ENCODE assay signal across 1 cellular context in the genomic region with DNA sequence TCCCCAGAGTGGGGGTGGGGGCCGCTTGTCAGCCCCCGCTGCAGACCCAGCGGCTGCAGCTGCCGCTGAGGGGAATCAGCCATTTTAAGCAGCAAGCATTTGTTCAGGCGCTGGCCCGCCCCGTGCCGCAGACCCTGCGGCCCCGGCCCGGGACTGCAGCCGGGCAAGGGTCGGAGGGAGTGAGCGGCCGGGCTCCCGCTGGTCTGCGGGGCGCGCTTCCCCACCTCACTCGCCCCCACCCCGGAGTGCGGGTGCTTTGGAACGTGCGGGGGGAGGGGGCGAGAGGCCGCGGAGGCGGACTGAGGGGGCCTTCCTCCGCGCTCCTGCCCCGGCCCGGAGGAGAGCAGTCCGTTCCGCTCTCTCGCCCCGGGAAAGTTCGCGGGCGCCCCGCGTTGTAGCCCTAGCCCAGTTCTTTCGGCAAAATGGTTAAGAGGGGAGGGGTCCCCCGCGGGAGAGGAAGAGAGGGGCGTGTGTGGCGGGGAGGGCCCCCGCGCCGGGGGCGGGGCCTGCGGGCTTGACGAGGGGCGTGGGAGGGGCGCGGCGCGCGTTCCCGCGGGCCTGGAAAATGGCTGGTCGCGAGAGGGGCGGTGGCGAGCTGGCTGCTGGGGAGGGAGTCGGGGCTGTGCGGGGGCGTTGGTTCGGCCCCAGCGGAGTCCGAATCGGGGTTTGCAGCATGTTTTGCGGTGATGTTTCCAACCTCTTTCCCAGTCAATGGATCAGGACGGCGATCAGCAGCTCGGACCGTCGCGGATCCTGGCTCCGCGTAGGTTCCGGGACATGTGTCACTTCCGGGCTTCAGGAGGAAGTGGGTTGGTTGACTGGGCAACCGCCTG.
TF ChIP-seq lines count a peak whose summit lies in the region.

No MANE protein-coding gene starts in this region.

TF ChIP-seq in H1, 55 proteins besides CTCF, POLR2A, EP300 and RAD21:
- TF ChIP-seq BACH1 (IDR thresholded peaks at IDR 0.05; ENCODE audit: low read length) = peak; percentile 42; the same call in 1 of the 2 replicates
- no peak for TF ChIP-seq TCF12 (IDR thresholded peaks at IDR 0.05; ENCODE audit: low read depth, low read length)
- no peak for TF ChIP-seq TEAD4 (IDR thresholded peaks at IDR 0.05; ENCODE audit: low read depth, low read length)
- TF ChIP-seq, protein P1, sequence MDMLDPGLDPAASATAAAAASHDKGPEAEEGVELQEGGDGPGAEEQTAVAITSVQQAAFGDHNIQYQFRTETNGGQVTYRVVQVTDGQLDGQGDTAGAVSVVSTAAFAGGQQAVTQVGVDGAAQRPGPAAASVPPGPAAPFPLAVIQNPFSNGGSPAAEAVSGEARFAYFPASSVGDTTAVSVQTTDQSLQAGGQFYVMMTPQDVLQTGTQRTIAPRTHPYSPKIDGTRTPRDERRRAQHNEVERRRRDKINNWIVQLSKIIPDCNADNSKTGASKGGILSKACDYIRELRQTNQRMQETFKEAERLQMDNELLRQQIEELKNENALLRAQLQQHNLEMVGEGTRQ (IDR thresholded peaks at IDR 0.05; ENCODE audit: low read length) = no peak
- no peak for TF ChIP-seq RXRA (IDR thresholded peaks at IDR 0.05; ENCODE audit: insufficient read depth, low read depth, low read length)
- no peak for TF ChIP-seq JUN (IDR thresholded peaks at IDR 0.05; ENCODE audit: low read depth, low read length)
- TF ChIP-seq, protein P2, sequence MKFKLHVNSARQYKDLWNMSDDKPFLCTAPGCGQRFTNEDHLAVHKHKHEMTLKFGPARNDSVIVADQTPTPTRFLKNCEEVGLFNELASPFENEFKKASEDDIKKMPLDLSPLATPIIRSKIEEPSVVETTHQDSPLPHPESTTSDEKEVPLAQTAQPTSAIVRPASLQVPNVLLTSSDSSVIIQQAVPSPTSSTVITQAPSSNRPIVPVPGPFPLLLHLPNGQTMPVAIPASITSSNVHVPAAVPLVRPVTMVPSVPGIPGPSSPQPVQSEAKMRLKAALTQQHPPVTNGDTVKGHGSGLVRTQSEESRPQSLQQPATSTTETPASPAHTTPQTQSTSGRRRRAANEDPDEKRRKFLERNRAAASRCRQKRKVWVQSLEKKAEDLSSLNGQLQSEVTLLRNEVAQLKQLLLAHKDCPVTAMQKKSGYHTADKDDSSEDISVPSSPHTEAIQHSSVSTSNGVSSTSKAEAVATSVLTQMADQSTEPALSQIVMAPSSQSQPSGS (IDR thresholded peaks at IDR 0.05; ENCODE audit: low read length) = no peak
- no peak for TF ChIP-seq NANOG (IDR thresholded peaks at IDR 0.05; ENCODE audit: insufficient read depth, low read depth, low read length, poor library complexity, severe bottlenecking)
- no peak for TF ChIP-seq KDM1A (IDR thresholded peaks at IDR 0.05; ENCODE audit: borderline replicate concordance, low read length)
- TF ChIP-seq CHD2 (IDR thresholded peaks at IDR 0.05; ENCODE audit: low read length) = no peak
- TF ChIP-seq SRF (IDR thresholded peaks at IDR 0.05; ENCODE audit: low read depth, low read length) = no peak
- no peak for TF ChIP-seq SIX5 (IDR thresholded peaks at IDR 0.05; ENCODE audit: low read depth, low read length)
- peak; percentile 79 for TF ChIP-seq EGR1 (IDR thresholded peaks at IDR 0.05; ENCODE audit: borderline replicate concordance, low read depth, low read length)
- no peak for TF ChIP-seq JUND (IDR thresholded peaks at IDR 0.05; ENCODE audit: low read length)
- TF ChIP-seq SAP30 (IDR thresholded peaks at IDR 0.05; ENCODE audit: insufficient read depth, insufficient replicate concordance, low read length) = no peak
- no peak for TF ChIP-seq EZH2 (IDR thresholded peaks at IDR 0.05; ENCODE audit: low read depth, low read length, severe bottlenecking)
- no peak for TF ChIP-seq FOSL1 (IDR thresholded peaks at IDR 0.05; ENCODE audit: insufficient read depth, low read depth, low read length)
- TF ChIP-seq PHF8 (conservative IDR thresholded peaks at IDR 0.05; ENCODE audit: low read depth, low read length) = peak; percentile 96
- TF ChIP-seq CTBP2 (IDR thresholded peaks at IDR 0.05; ENCODE audit: borderline replicate concordance, insufficient read depth, insufficient read length, low read length) = peak; percentile 43
- TF ChIP-seq HDAC6 (IDR thresholded peaks at IDR 0.05; ENCODE audit: low read depth, low read length) = no peak
- TF ChIP-seq POU5F1 (IDR thresholded peaks at IDR 0.05; ENCODE audit: low read depth, low read length) = no peak
- TF ChIP-seq TAF1 (IDR thresholded peaks at IDR 0.05; ENCODE audit: low read depth, low read length) = peak; percentile 74
- TF ChIP-seq MAFK (IDR thresholded peaks at IDR 0.05; ENCODE audit: low read depth, low read length) = no peak
- TF ChIP-seq SIN3A (conservative IDR thresholded peaks at IDR 0.05 in 1 of 2, IDR thresholded peaks at IDR 0.05 in 1 of 2; ENCODE audit: low read depth in 1 of 2, low read length in 2 of 2) = peak; percentile 96 to 98; a peak in 3 of 4 replicates
- no peak for TF ChIP-seq BRCA1 (IDR thresholded peaks at IDR 0.05; ENCODE audit: low read depth, low read length)
- no peak for TF ChIP-seq KDM5A (IDR thresholded peaks at IDR 0.05; ENCODE audit: low read length)
- no peak for TF ChIP-seq SIRT6 (IDR thresholded peaks at IDR 0.05; ENCODE audit: low read length)
- peak; percentile 88; the same call in 1 of the 2 replicates for TF ChIP-seq RBBP5 (IDR thresholded peaks at IDR 0.05; ENCODE audit: borderline replicate concordance, low read depth, low read length)
- TF ChIP-seq CBX8 (IDR thresholded peaks at IDR 0.05; ENCODE audit: borderline replicate concordance, low read depth, low read length) = no peak
- no peak for TF ChIP-seq RNF2 (IDR thresholded peaks at IDR 0.05; ENCODE audit: borderline replicate concordance, low read depth, low read length, missing control alignments, poor library complexity, severe bottlenecking)
- peak; percentile 92 for TF ChIP-seq POLR2AphosphoS5 (IDR thresholded peaks at IDR 0.05; ENCODE audit: low read depth, low read length)
- TF ChIP-seq, protein P3, sequence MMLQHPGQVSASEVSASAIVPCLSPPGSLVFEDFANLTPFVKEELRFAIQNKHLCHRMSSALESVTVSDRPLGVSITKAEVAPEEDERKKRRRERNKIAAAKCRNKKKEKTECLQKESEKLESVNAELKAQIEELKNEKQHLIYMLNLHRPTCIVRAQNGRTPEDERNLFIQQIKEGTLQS (IDR thresholded peaks at IDR 0.05; ENCODE audit: insufficient read depth, low read depth, low read length) = no peak
- 0 out of 2 replicates have a peak, but pooled peaks have one; percentile 35 for TF ChIP-seq TBP (IDR thresholded peaks at IDR 0.05; ENCODE audit: low read depth, low read length)
- TF ChIP-seq KDM4A (IDR thresholded peaks at IDR 0.05; ENCODE audit: low read depth, low read length, severe bottlenecking) = peak; percentile 63
- TF ChIP-seq SP2 (IDR thresholded peaks at IDR 0.05; ENCODE audit: low read length) = no peak
- TF ChIP-seq SUZ12 (IDR thresholded peaks at IDR 0.05; ENCODE audit: low read length) = no peak
- TF ChIP-seq CEBPB (IDR thresholded peaks at IDR 0.05; ENCODE audit: low read depth, low read length) = no peak
- TF ChIP-seq SP4 (IDR thresholded peaks at IDR 0.05; ENCODE audit: low read length) = no peak; the same call in 1 of the 2 replicates
- TF ChIP-seq HDAC2 (IDR thresholded peaks at IDR 0.05; ENCODE audit: borderline replicate concordance in 1 of 2, low read depth in 2 of 2, low read length in 2 of 2) = no peak; a peak in 1 of 4 replicates
- no peak for TF ChIP-seq CHD1 (IDR thresholded peaks at IDR 0.05; ENCODE audit: low read depth, low read length)
- TF ChIP-seq, protein P4, sequence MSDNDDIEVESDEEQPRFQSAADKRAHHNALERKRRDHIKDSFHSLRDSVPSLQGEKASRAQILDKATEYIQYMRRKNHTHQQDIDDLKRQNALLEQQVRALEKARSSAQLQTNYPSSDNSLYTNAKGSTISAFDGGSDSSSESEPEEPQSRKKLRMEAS (IDR thresholded peaks at IDR 0.05) = no peak; the same call in 1 of the 2 replicates
- peak; percentile 34 for TF ChIP-seq TAF7 (optimal IDR thresholded peaks at IDR 0.05; ENCODE audit: borderline replicate concordance, low read depth, low read length)
- no peak for TF ChIP-seq ZNF274 (IDR thresholded peaks at IDR 0.05; ENCODE audit: borderline replicate concordance, extremely low read depth, low read length)
- TF ChIP-seq NRF1 (IDR thresholded peaks at IDR 0.05; ENCODE audit: low read depth, low read length) = no peak
- peak; percentile 95 for TF ChIP-seq ASH2L (IDR thresholded peaks at IDR 0.05; ENCODE audit: low read length)
- TF ChIP-seq RFX5 (IDR thresholded peaks at IDR 0.05; ENCODE audit: borderline replicate concordance, low read depth, low read length) = no peak
- TF ChIP-seq, protein P5, sequence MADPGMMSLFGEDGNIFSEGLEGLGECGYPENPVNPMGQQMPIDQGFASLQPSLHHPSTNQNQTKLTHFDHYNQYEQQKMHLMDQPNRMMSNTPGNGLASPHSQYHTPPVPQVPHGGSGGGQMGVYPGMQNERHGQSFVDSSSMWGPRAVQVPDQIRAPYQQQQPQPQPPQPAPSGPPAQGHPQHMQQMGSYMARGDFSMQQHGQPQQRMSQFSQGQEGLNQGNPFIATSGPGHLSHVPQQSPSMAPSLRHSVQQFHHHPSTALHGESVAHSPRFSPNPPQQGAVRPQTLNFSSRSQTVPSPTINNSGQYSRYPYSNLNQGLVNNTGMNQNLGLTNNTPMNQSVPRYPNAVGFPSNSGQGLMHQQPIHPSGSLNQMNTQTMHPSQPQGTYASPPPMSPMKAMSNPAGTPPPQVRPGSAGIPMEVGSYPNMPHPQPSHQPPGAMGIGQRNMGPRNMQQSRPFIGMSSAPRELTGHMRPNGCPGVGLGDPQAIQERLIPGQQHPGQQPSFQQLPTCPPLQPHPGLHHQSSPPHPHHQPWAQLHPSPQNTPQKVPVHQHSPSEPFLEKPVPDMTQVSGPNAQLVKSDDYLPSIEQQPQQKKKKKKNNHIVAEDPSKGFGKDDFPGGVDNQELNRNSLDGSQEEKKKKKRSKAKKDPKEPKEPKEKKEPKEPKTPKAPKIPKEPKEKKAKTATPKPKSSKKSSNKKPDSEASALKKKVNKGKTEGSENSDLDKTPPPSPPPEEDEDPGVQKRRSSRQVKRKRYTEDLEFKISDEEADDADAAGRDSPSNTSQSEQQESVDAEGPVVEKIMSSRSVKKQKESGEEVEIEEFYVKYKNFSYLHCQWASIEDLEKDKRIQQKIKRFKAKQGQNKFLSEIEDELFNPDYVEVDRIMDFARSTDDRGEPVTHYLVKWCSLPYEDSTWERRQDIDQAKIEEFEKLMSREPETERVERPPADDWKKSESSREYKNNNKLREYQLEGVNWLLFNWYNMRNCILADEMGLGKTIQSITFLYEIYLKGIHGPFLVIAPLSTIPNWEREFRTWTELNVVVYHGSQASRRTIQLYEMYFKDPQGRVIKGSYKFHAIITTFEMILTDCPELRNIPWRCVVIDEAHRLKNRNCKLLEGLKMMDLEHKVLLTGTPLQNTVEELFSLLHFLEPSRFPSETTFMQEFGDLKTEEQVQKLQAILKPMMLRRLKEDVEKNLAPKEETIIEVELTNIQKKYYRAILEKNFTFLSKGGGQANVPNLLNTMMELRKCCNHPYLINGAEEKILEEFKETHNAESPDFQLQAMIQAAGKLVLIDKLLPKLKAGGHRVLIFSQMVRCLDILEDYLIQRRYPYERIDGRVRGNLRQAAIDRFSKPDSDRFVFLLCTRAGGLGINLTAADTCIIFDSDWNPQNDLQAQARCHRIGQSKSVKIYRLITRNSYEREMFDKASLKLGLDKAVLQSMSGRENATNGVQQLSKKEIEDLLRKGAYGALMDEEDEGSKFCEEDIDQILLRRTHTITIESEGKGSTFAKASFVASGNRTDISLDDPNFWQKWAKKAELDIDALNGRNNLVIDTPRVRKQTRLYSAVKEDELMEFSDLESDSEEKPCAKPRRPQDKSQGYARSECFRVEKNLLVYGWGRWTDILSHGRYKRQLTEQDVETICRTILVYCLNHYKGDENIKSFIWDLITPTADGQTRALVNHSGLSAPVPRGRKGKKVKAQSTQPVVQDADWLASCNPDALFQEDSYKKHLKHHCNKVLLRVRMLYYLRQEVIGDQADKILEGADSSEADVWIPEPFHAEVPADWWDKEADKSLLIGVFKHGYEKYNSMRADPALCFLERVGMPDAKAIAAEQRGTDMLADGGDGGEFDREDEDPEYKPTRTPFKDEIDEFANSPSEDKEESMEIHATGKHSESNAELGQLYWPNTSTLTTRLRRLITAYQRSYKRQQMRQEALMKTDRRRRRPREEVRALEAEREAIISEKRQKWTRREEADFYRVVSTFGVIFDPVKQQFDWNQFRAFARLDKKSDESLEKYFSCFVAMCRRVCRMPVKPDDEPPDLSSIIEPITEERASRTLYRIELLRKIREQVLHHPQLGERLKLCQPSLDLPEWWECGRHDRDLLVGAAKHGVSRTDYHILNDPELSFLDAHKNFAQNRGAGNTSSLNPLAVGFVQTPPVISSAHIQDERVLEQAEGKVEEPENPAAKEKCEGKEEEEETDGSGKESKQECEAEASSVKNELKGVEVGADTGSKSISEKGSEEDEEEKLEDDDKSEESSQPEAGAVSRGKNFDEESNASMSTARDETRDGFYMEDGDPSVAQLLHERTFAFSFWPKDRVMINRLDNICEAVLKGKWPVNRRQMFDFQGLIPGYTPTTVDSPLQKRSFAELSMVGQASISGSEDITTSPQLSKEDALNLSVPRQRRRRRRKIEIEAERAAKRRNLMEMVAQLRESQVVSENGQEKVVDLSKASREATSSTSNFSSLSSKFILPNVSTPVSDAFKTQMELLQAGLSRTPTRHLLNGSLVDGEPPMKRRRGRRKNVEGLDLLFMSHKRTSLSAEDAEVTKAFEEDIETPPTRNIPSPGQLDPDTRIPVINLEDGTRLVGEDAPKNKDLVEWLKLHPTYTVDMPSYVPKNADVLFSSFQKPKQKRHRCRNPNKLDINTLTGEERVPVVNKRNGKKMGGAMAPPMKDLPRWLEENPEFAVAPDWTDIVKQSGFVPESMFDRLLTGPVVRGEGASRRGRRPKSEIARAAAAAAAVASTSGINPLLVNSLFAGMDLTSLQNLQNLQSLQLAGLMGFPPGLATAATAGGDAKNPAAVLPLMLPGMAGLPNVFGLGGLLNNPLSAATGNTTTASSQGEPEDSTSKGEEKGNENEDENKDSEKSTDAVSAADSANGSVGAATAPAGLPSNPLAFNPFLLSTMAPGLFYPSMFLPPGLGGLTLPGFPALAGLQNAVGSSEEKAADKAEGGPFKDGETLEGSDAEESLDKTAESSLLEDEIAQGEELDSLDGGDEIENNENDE (IDR thresholded peaks at IDR 0.05; ENCODE audit: insufficient replicate concordance, low read length) = no peak
- TF ChIP-seq GTF2F1 (IDR thresholded peaks at IDR 0.05; ENCODE audit: borderline replicate concordance, low read depth, low read length) = no peak
- TF ChIP-seq YY1 (IDR thresholded peaks at IDR 0.05; ENCODE audit: low read depth, low read length) = peak; percentile 81; the same call in 1 of the 2 replicates
- TF ChIP-seq GABPA (IDR thresholded peaks at IDR 0.05; ENCODE audit: borderline replicate concordance, insufficient read depth, low read length) = peak; percentile 85; the same call in 1 of the 2 replicates
- TF ChIP-seq SP1 (IDR thresholded peaks at IDR 0.05; ENCODE audit: low read depth, low read length) = 0 out of 2 replicates have a peak, but pooled peaks have one; percentile 6
- no peak for TF ChIP-seq CBX5 (IDR thresholded peaks at IDR 0.05; ENCODE audit: low read depth, low read length)
- peak; percentile 72 for TF ChIP-seq CREB1 (IDR thresholded peaks at IDR 0.05)
- TF ChIP-seq, protein P6, sequence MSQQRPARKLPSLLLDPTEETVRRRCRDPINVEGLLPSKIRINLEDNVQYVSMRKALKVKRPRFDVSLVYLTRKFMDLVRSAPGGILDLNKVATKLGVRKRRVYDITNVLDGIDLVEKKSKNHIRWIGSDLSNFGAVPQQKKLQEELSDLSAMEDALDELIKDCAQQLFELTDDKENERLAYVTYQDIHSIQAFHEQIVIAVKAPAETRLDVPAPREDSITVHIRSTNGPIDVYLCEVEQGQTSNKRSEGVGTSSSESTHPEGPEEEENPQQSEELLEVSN (IDR thresholded peaks at IDR 0.05) = no peak
- no peak for TF ChIP-seq BCL11A (IDR thresholded peaks at IDR 0.05; ENCODE audit: low read depth in 2 of 2, low read length in 2 of 2)
